ENCODE assay signal across 31 cellular contexts in genomic region chr3:29240887-29241286, GRCh38.
"Had no signal": no experiment of that assay in that cellular context is flagged by ENCODE, and none has a peak within 500 bp of the region (broad histone marks: within the 10 kb centered on the region; RNA-seq: fewer than 3 reads in every experiment).

No MANE protein-coding gene starts in this region.

- H3K36me3 ChIP-seq: ascending aorta, breast epithelium, cardiac muscle cell, colonic mucosa, esophagus muscularis mucosa, gastrocnemius medialis, heart right ventricle had no signal

- H3K9me3 ChIP-seq: ascending aorta, breast epithelium, colonic mucosa, gastrocnemius medialis had no signal

- H2AFZ ChIP-seq: hepatocyte had no signal

- H3K4me2 ChIP-seq: hepatocyte had no signal

- H3K27me3 Mint-ChIP-seq: activated CD4-positive, alpha-beta memory T cell treated with anti-CD3 and anti-CD28 coated beads, Interleukin-2, amount 10 ng/mL, durations not matched to agents 7 days and 5 days; activated CD4-positive, alpha-beta T cell treated with anti-CD3 and anti-CD28 coated beads, Interleukin-2, amount 10 ng/mL, durations not matched to agents 7 days and 5 days; activated naive CD4-positive, alpha-beta T cell treated with anti-CD3 and anti-CD28 coated beads, Interleukin-2, amount 10 ng/mL, durations not matched to agents 7 days and 5 days; activated naive CD8-positive, alpha-beta T cell treated with anti-CD3 and anti-CD28 coated beads, Interleukin-2, amount 10 ng/mL, durations not matched to agents 7 days and 5 days; activated T-cell treated with anti-CD3 and anti-CD28 coated beads, Interleukin-2, amount 50 U/mL, for 24 hours; brain had no signal

- H3K36me3 Mint-ChIP-seq: activated naive CD4-positive, alpha-beta T cell treated with anti-CD3 and anti-CD28 coated beads, Interleukin-2, amount 10 ng/mL, durations not matched to agents 7 days and 5 days; activated naive CD4-positive, alpha-beta T cell treated with anti-CD3 and anti-CD28 coated beads, Interleukin-2, amount 50 U/mL, for 72 hours; activated naive CD8-positive, alpha-beta T cell treated with anti-CD3 and anti-CD28 coated beads, Interleukin-2, amount 10 ng/mL, durations not matched to agents 7 days and 5 days; brain had no signal

- DNase-seq: activated CD4-positive, alpha-beta memory T cell treated with anti-CD3 and anti-CD28 coated beads, Interleukin-2, amount 10 ng/mL, durations not matched to agents 7 days and 5 days; activated CD4-positive, alpha-beta T cell treated with anti-CD3 and anti-CD28 coated beads for 1 hour; activated CD4-positive, alpha-beta T cell treated with anti-CD3 and anti-CD28 coated beads for 4 hours; activated CD4-positive, alpha-beta T cell treated with anti-CD3 and anti-CD28 coated beads, Interleukin-2, amount 10 ng/mL, durations not matched to agents 7 days and 5 days; activated CD4-positive, alpha-beta T cell treated with anti-CD3 and anti-CD28 coated beads, Interleukin-2, amount 50 U/mL, for 4 hours; activated CD8-positive, alpha-beta memory T cell treated with anti-CD3 and anti-CD28 coated beads, Interleukin-2, amount 50 U/mL, for 48 hours; activated gamma-delta T cell; activated naive CD4-positive, alpha-beta T cell; activated naive CD4-positive, alpha-beta T cell treated with anti-CD3 and anti-CD28 coated beads, Interleukin-2, amount 10 ng/mL, durations not matched to agents 7 days and 5 days; activated naive CD8-positive, alpha-beta T cell treated with anti-CD3 and anti-CD28 coated beads, Interleukin-2, amount 10 ng/mL, durations not matched to agents 7 days and 5 days; activated T-cell treated with anti-CD3 and anti-CD28 coated beads for 4 hours; activated T-cell treated with anti-CD3 and anti-CD28 coated beads, Interleukin-2, amount 50 U/mL, for 24 hours; activated T-cell treated with anti-CD3 and anti-CD28 coated beads, Interleukin-2, amount 50 U/mL, for 72 hours; central memory CD4-positive, alpha-beta T cell; cerebellar nuclear complex; colonic mucosa; effector CD8-positive, alpha-beta T cell; erythroblast; gastrocnemius medialis; heart right ventricle; T-helper 2 cell had no signal

- H3K27me3 ChIP-seq: ascending aorta, breast epithelium, cardiac muscle cell, colonic mucosa, esophagus muscularis mucosa, foreskin keratinocyte, gastrocnemius medialis, heart right ventricle, hepatocyte had no signal

- H3K27ac ChIP-seq: ascending aorta, breast epithelium, cardiac muscle cell, colonic mucosa, esophagus muscularis mucosa, foreskin keratinocyte, gastrocnemius medialis, heart right ventricle, hepatocyte, VCaP had no signal

- H3K27ac Mint-ChIP-seq: activated CD4-positive, alpha-beta memory T cell treated with anti-CD3 and anti-CD28 coated beads, Interleukin-2, amount 10 ng/mL, durations not matched to agents 7 days and 5 days; activated CD4-positive, alpha-beta T cell treated with anti-CD3 and anti-CD28 coated beads, Interleukin-2, amount 10 ng/mL, durations not matched to agents 7 days and 5 days; activated naive CD4-positive, alpha-beta T cell treated with anti-CD3 and anti-CD28 coated beads, Interleukin-2, amount 10 ng/mL, durations not matched to agents 7 days and 5 days; activated naive CD4-positive, alpha-beta T cell treated with anti-CD3 and anti-CD28 coated beads, Interleukin-2, amount 50 U/mL, for 72 hours; activated naive CD8-positive, alpha-beta T cell treated with anti-CD3 and anti-CD28 coated beads, Interleukin-2, amount 10 ng/mL, durations not matched to agents 7 days and 5 days; activated T-cell treated with anti-CD3 and anti-CD28 coated beads, Interleukin-2, amount 50 U/mL, for 24 hours; activated T-cell treated with anti-CD3 and anti-CD28 coated beads, Interleukin-2, amount 50 U/mL, for 72 hours; brain; WTC11 had no signal

- H3K4me1 ChIP-seq: ascending aorta, breast epithelium, colonic mucosa had no signal

- H3K4me3 Mint-ChIP-seq: activated CD4-positive, alpha-beta memory T cell treated with anti-CD3 and anti-CD28 coated beads, Interleukin-2, amount 10 ng/mL, durations not matched to agents 7 days and 5 days; activated CD4-positive, alpha-beta T cell treated with anti-CD3 and anti-CD28 coated beads, Interleukin-2, amount 10 ng/mL, durations not matched to agents 7 days and 5 days; activated naive CD4-positive, alpha-beta T cell treated with anti-CD3 and anti-CD28 coated beads, Interleukin-2, amount 10 ng/mL, durations not matched to agents 7 days and 5 days; activated naive CD8-positive, alpha-beta T cell treated with anti-CD3 and anti-CD28 coated beads, Interleukin-2, amount 10 ng/mL, durations not matched to agents 7 days and 5 days; activated T-cell treated with anti-CD3 and anti-CD28 coated beads, Interleukin-2, amount 50 U/mL, for 24 hours; activated T-cell treated with anti-CD3 and anti-CD28 coated beads, Interleukin-2, amount 50 U/mL, for 72 hours; brain; WTC11 had no signal

- H3K9me3 Mint-ChIP-seq: activated CD4-positive, alpha-beta T cell treated with anti-CD3 and anti-CD28 coated beads, Interleukin-2, amount 10 ng/mL, durations not matched to agents 7 days and 5 days; activated naive CD4-positive, alpha-beta T cell treated with anti-CD3 and anti-CD28 coated beads, Interleukin-2, amount 10 ng/mL, durations not matched to agents 7 days and 5 days; activated naive CD4-positive, alpha-beta T cell treated with anti-CD3 and anti-CD28 coated beads, Interleukin-2, amount 50 U/mL, for 72 hours; activated naive CD8-positive, alpha-beta T cell treated with anti-CD3 and anti-CD28 coated beads, Interleukin-2, amount 10 ng/mL, durations not matched to agents 7 days and 5 days; activated T-cell treated with anti-CD3 and anti-CD28 coated beads, Interleukin-2, amount 50 U/mL, for 24 hours had no signal

- H3K4me3 ChIP-seq: ascending aorta, breast epithelium, cardiac muscle cell, colonic mucosa, esophagus muscularis mucosa, gastrocnemius medialis, heart right ventricle, hepatocyte had no signal

- ATAC-seq: activated naive CD4-positive, alpha-beta T cell treated with anti-CD3 and anti-CD28 coated beads, Interleukin-2, amount 50 U/mL, for 72 hours; activated T-cell treated with anti-CD3 and anti-CD28 coated beads, Interleukin-2, amount 50 U/mL, for 72 hours had no signal

- H3K4me1 Mint-ChIP-seq: activated CD4-positive, alpha-beta memory T cell treated with anti-CD3 and anti-CD28 coated beads, Interleukin-2, amount 10 ng/mL, durations not matched to agents 7 days and 5 days; activated CD4-positive, alpha-beta T cell treated with anti-CD3 and anti-CD28 coated beads, Interleukin-2, amount 10 ng/mL, durations not matched to agents 7 days and 5 days; activated naive CD4-positive, alpha-beta T cell treated with anti-CD3 and anti-CD28 coated beads, Interleukin-2, amount 10 ng/mL, durations not matched to agents 7 days and 5 days; activated naive CD8-positive, alpha-beta T cell treated with anti-CD3 and anti-CD28 coated beads, Interleukin-2, amount 10 ng/mL, durations not matched to agents 7 days and 5 days had no signal

- H3K79me2 ChIP-seq: hepatocyte had no signal
